ENCODE assay signal across 8 cellular contexts in the genomic region with DNA sequence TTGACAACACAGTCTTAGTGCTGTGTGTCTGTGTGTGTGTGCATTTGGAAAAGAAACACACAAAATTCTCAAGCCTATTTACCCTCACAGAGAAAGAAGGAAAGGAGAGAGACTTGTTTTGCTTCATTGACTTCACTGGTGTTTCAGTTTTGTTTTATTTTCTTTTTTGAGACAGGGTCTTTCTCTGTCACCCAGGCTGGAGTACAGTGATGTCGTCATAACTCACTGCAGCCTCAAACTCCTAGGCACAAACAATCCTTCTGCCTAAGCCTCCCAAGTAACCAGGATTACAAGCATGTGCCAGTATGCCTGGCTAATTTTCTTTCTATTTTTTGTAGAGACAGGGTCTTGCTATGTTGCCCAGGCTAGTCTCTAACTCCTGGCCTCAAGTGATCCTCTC.
"Had no signal": no experiment of that assay in that cellular context is flagged by ENCODE, and none has a peak within 500 bp of the region (broad histone marks: within the 10 kb centered on the region; RNA-seq: fewer than 3 reads in every experiment).

No MANE protein-coding gene starts in this region.

- FAIRE-seq: G401.6, GM12878, GM12891, GM12892, GM18507, GM19239 had no signal

- DNase-seq: GDM1, GF-D8 had no signal

- H3K4me3 ChIP-seq: GM12878 had no signal

- ATAC-seq: GM12878 had no signal
